In genomic region chr1:150168960-150169565, GRCh38 we compare ENCODE assay signal across 8 cellular contexts. TPM values are rescaled to one million over a fixed set of nuclear protein-coding genes. Genes with fewer than 3 reads are reported as not detected.
DNase-seq lines count a peak whose midpoint lies in the region; ATAC-seq and TF ChIP-seq lines count a peak whose summit lies in the region.

No MANE protein-coding gene starts in this region.

- TF ChIP-seq POLR2A in gastrocnemius medialis (IDR thresholded peaks at IDR 0.05), result no peak

- H3K9ac ChIP-seq in adipocyte (ENCODE audit: low read length), result no peak overlapping the region

- H3K4me3 ChIP-seq in adipocyte (ENCODE audit: low read length) (no peak overlapping the region), left ventricle myocardium inferior (no peak overlapping the region), gastrocnemius medialis (no peak overlapping the region)

- TF ChIP-seq CTCF in left ventricle myocardium inferior (IDR thresholded peaks at IDR 0.05; ENCODE audit: borderline replicate concordance) (peak; percentile 88), gastrocnemius medialis (IDR thresholded peaks at IDR 0.05 in 4 of 5, conservative IDR thresholded peaks at IDR 0.05 in 1 of 5) (peak; percentile 73 to 86 (median 84))

- no peak overlapping the region for H3K27ac ChIP-seq in left ventricle myocardium inferior (replicated peaks)
- no peak overlapping the region for H3K27ac ChIP-seq in gastrocnemius medialis

- DNase-seq in D341Med (ENCODE audit: low spot score), result peak; percentile 83
- peak; percentile 82 for DNase-seq in HuH-7.5 (ENCODE audit: low spot score)
- DNase-seq in T follicular helper cell (ENCODE audit: low read depth), result peak; percentile 33
- DNase-seq in adipocyte (ENCODE audit: low read depth), result peak; percentile 81
- peak; percentile 67 for DNase-seq in left ventricle myocardium inferior
- peak; percentile 36 to 61 for DNase-seq in gastrocnemius medialis

- no peaks in the 10 kb centered on the region for H3K36me3 ChIP-seq in adipocyte (ENCODE audit: control insufficient read depth, insufficient read depth, low read length, severe bottlenecking)
- H3K36me3 ChIP-seq in left ventricle myocardium inferior, result no peaks in the 10 kb centered on the region
- H3K36me3 ChIP-seq in gastrocnemius medialis, result no peaks in the 10 kb centered on the region

- H3K9me3 ChIP-seq in adipocyte (ENCODE audit: control insufficient read depth, low read length), result no peaks in the 10 kb centered on the region
- no peaks in the 10 kb centered on the region for H3K9me3 ChIP-seq in left ventricle myocardium inferior (replicated peaks)
- no peaks in the 10 kb centered on the region for H3K9me3 ChIP-seq in gastrocnemius medialis

- in situ Hi-C loops in gastrocnemius medialis (cut with MboI; ENCODE audit: low sequenced_read_pairs in 4 of 4), result loop anchor here in 3 of 4 donors (5.0 kb wide), 2 partner anchors 92 to 97 kb away; no protein-coding TSS in a partner anchor

- H3K4me1 ChIP-seq in adipocyte (ENCODE audit: control insufficient read depth, insufficient read depth, low read length), result peaks cover 1% of the 10 kb centered on the region
- peaks cover 20% of the 10 kb centered on the region for H3K4me1 ChIP-seq in left ventricle myocardium inferior
- peaks cover 0 to under 1% of the 10 kb centered on the region in 2 donors for H3K4me1 ChIP-seq in gastrocnemius medialis

- ATAC-seq in gastrocnemius medialis (peak; percentile 60 to 62), HG02852 (IDR thresholded peaks at IDR 0.05; ENCODE audit: unreplicated experiment) (no peak), GM18498 (IDR thresholded peaks at IDR 0.05; ENCODE audit: unreplicated experiment) (no peak)

- H3K27me3 ChIP-seq in adipocyte (replicated peaks; ENCODE audit: control insufficient read depth, insufficient read depth, low read length) (no peaks in the 10 kb centered on the region), left ventricle myocardium inferior (ENCODE audit: low read depth) (no peaks in the 10 kb centered on the region), gastrocnemius medialis (no peaks in the 10 kb centered on the region)

- intact Hi-C loops in left ventricle myocardium inferior (cut with micrococcal nuclease), result loop anchor here (5.0 to 10.0 kb wide), 2 partner anchors 97 to 204 kb away; no protein-coding TSS in a partner anchor
- intact Hi-C loops in gastrocnemius medialis (cut with DNase I; ENCODE audit: low total_unique reads), result loop anchor here (1.0 to 5.0 kb wide), 3 partner anchors 77 to 206 kb away; no protein-coding TSS in a partner anchor

RNA-seq across cellular contexts. Expression of gene PLEKHO1, which starts 19.3 kb away (rescaled TPM):
- total RNA-seq in left ventricle myocardium inferior (49.4 TPM), gastrocnemius medialis (10 to 100 TPM; 24.3 to 57.7 (median 40.4) TPM)

Comparison
In these comparisons a context has a peak if more than half of its experiments do, and no peak if none do; other contexts are left out.
1. DNase-seq: peak in every context shown above with its lines; median percentile 83 in D341Med; 82 in HuH-7.5; 81 in adipocyte; 67 in left ventricle myocardium inferior; 48 in gastrocnemius medialis; 33 in T follicular helper cell.
2. ATAC-seq: peak in gastrocnemius medialis (2 of 2); none in HG02852 (single experiment) and GM18498 (single experiment).